31 cellular contexts compared by ENCODE assay signal in the genomic region with DNA sequence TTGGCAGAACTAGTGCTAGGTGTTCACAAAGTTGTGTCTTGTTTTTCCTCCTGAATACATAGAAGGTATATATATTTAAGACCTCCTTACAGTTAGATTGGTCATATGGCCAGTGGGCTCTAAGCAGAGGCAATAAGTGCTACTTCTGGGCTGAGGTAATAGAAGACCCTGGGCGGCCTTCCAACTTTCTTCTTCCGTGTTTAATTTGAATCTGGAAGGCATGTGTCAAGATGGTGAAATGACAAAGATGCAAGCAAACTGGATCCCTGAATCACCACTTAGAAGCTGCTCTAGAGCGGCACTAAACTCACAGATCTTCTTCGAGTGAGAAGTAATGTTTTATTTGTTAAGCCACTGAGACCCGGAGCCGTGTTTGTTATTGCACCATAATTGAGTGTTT.
"Had no signal": no experiment of that assay in that cellular context is flagged by ENCODE, and none has a peak within 500 bp of the region (broad histone marks: within the 10 kb centered on the region; RNA-seq: fewer than 3 reads in every experiment).

No MANE protein-coding gene starts in this region.

- FAIRE-seq: endometrium, endothelial cell of umbilical vein had no signal

- H3K9me3 ChIP-seq: ascending aorta, breast epithelium, colonic mucosa, esophagus squamous epithelium had no signal

- H3K36me3 ChIP-seq: ascending aorta, breast epithelium, cardiac muscle cell, colonic mucosa, esophagus squamous epithelium had no signal

- H3K27ac Mint-ChIP-seq: activated CD4-positive, alpha-beta memory T cell treated with anti-CD3 and anti-CD28 coated beads, Interleukin-2, amount 10 ng/mL, durations not matched to agents 7 days and 5 days; activated CD4-positive, alpha-beta T cell treated with anti-CD3 and anti-CD28 coated beads, Interleukin-2, amount 10 ng/mL, durations not matched to agents 7 days and 5 days; activated naive CD4-positive, alpha-beta T cell treated with anti-CD3 and anti-CD28 coated beads, Interleukin-2, amount 10 ng/mL, durations not matched to agents 7 days and 5 days; activated naive CD4-positive, alpha-beta T cell treated with anti-CD3 and anti-CD28 coated beads, Interleukin-2, amount 50 U/mL, for 72 hours; activated naive CD8-positive, alpha-beta T cell treated with anti-CD3 and anti-CD28 coated beads, Interleukin-2, amount 10 ng/mL, durations not matched to agents 7 days and 5 days; activated T-cell treated with anti-CD3 and anti-CD28 coated beads, Interleukin-2, amount 50 U/mL, for 24 hours; activated T-cell treated with anti-CD3 and anti-CD28 coated beads, Interleukin-2, amount 50 U/mL, for 72 hours; brain; WTC11 had no signal

- ATAC-seq: activated naive CD4-positive, alpha-beta T cell treated with anti-CD3 and anti-CD28 coated beads, Interleukin-2, amount 50 U/mL, for 72 hours; activated T-cell treated with anti-CD3 and anti-CD28 coated beads, Interleukin-2, amount 50 U/mL, for 72 hours; WTC11 had no signal

- H3K4me1 ChIP-seq: ascending aorta, breast epithelium, esophagus squamous epithelium had no signal

- H3K4me3 Mint-ChIP-seq: activated CD4-positive, alpha-beta memory T cell treated with anti-CD3 and anti-CD28 coated beads, Interleukin-2, amount 10 ng/mL, durations not matched to agents 7 days and 5 days; activated CD4-positive, alpha-beta T cell treated with anti-CD3 and anti-CD28 coated beads, Interleukin-2, amount 10 ng/mL, durations not matched to agents 7 days and 5 days; activated naive CD4-positive, alpha-beta T cell treated with anti-CD3 and anti-CD28 coated beads, Interleukin-2, amount 10 ng/mL, durations not matched to agents 7 days and 5 days; activated naive CD8-positive, alpha-beta T cell treated with anti-CD3 and anti-CD28 coated beads, Interleukin-2, amount 10 ng/mL, durations not matched to agents 7 days and 5 days; activated T-cell treated with anti-CD3 and anti-CD28 coated beads, Interleukin-2, amount 50 U/mL, for 24 hours; activated T-cell treated with anti-CD3 and anti-CD28 coated beads, Interleukin-2, amount 50 U/mL, for 72 hours; brain; WTC11 had no signal

- H3K4me1 Mint-ChIP-seq: activated CD4-positive, alpha-beta memory T cell treated with anti-CD3 and anti-CD28 coated beads, Interleukin-2, amount 10 ng/mL, durations not matched to agents 7 days and 5 days; activated CD4-positive, alpha-beta T cell treated with anti-CD3 and anti-CD28 coated beads, Interleukin-2, amount 10 ng/mL, durations not matched to agents 7 days and 5 days; activated naive CD4-positive, alpha-beta T cell treated with anti-CD3 and anti-CD28 coated beads, Interleukin-2, amount 10 ng/mL, durations not matched to agents 7 days and 5 days; activated naive CD8-positive, alpha-beta T cell treated with anti-CD3 and anti-CD28 coated beads, Interleukin-2, amount 10 ng/mL, durations not matched to agents 7 days and 5 days had no signal

- H3K36me3 Mint-ChIP-seq: activated naive CD4-positive, alpha-beta T cell treated with anti-CD3 and anti-CD28 coated beads, Interleukin-2, amount 10 ng/mL, durations not matched to agents 7 days and 5 days; activated naive CD4-positive, alpha-beta T cell treated with anti-CD3 and anti-CD28 coated beads, Interleukin-2, amount 50 U/mL, for 72 hours; activated naive CD8-positive, alpha-beta T cell treated with anti-CD3 and anti-CD28 coated beads, Interleukin-2, amount 10 ng/mL, durations not matched to agents 7 days and 5 days; brain; WTC11 had no signal

- H3K4me3 ChIP-seq: ascending aorta, breast epithelium, cardiac muscle cell, colonic mucosa, esophagus squamous epithelium had no signal

- DNase-seq: activated CD4-positive, alpha-beta memory T cell treated with anti-CD3 and anti-CD28 coated beads, Interleukin-2, amount 10 ng/mL, durations not matched to agents 7 days and 5 days; activated CD4-positive, alpha-beta T cell treated with anti-CD3 and anti-CD28 coated beads for 1 hour; activated CD4-positive, alpha-beta T cell treated with anti-CD3 and anti-CD28 coated beads for 4 hours; activated CD4-positive, alpha-beta T cell treated with anti-CD3 and anti-CD28 coated beads, Interleukin-2, amount 10 ng/mL, durations not matched to agents 7 days and 5 days; activated CD4-positive, alpha-beta T cell treated with anti-CD3 and anti-CD28 coated beads, Interleukin-2, amount 50 U/mL, for 4 hours; activated CD8-positive, alpha-beta memory T cell treated with anti-CD3 and anti-CD28 coated beads, Interleukin-2, amount 50 U/mL, for 48 hours; activated gamma-delta T cell; activated naive CD4-positive, alpha-beta T cell; activated naive CD4-positive, alpha-beta T cell treated with anti-CD3 and anti-CD28 coated beads, Interleukin-2, amount 10 ng/mL, durations not matched to agents 7 days and 5 days; activated naive CD8-positive, alpha-beta T cell treated with anti-CD3 and anti-CD28 coated beads, Interleukin-2, amount 10 ng/mL, durations not matched to agents 7 days and 5 days; activated T-cell treated with anti-CD3 and anti-CD28 coated beads for 4 hours; activated T-cell treated with anti-CD3 and anti-CD28 coated beads, Interleukin-2, amount 50 U/mL, for 24 hours; activated T-cell treated with anti-CD3 and anti-CD28 coated beads, Interleukin-2, amount 50 U/mL, for 72 hours; central memory CD4-positive, alpha-beta T cell; cerebellar nuclear complex; colonic mucosa; effector CD8-positive, alpha-beta T cell; esophagus squamous epithelium; foreskin fibroblast; head of caudate nucleus; T-helper 2 cell had no signal

- H3K27ac ChIP-seq: ascending aorta, breast epithelium, cardiac muscle cell, colonic mucosa, epithelial cell of prostate, esophagus squamous epithelium, VCaP had no signal

- H3K9me3 Mint-ChIP-seq: activated CD4-positive, alpha-beta memory T cell treated with anti-CD3 and anti-CD28 coated beads, Interleukin-2, amount 10 ng/mL, durations not matched to agents 7 days and 5 days; activated CD4-positive, alpha-beta T cell treated with anti-CD3 and anti-CD28 coated beads, Interleukin-2, amount 10 ng/mL, durations not matched to agents 7 days and 5 days; activated naive CD4-positive, alpha-beta T cell treated with anti-CD3 and anti-CD28 coated beads, Interleukin-2, amount 10 ng/mL, durations not matched to agents 7 days and 5 days; activated naive CD4-positive, alpha-beta T cell treated with anti-CD3 and anti-CD28 coated beads, Interleukin-2, amount 50 U/mL, for 72 hours; activated naive CD8-positive, alpha-beta T cell treated with anti-CD3 and anti-CD28 coated beads, Interleukin-2, amount 10 ng/mL, durations not matched to agents 7 days and 5 days; activated T-cell treated with anti-CD3 and anti-CD28 coated beads, Interleukin-2, amount 50 U/mL, for 24 hours; activated T-cell treated with anti-CD3 and anti-CD28 coated beads, Interleukin-2, amount 50 U/mL, for 72 hours; brain; WTC11 had no signal

- H3K27me3 ChIP-seq: ascending aorta, breast epithelium, cardiac muscle cell, colonic mucosa, esophagus squamous epithelium had no signal
